In the genomic region with DNA sequence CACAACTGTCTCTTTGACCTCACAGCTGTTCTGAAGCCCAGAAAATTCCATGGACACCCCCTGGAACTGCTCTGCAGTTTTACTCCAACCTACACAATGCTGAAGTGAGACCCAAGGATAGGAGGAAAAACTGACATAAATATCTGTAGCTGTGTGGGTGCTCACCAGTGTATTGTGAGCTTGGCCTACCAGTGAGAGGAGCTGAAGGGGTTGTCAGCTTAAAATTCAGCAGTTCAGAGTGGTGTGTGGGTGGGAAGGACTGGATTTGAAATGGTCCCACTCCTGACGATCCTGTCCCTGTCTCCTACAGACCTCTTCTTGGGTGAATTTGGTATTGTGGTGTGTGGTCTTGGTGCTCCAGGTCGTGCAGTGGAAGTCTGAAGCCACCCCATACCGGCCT, we compare ENCODE assay signal across 14 cellular contexts. TPM values are rescaled to one million over a fixed set of nuclear protein-coding genes. Genes with fewer than 3 reads are reported as not detected.
DNase-seq lines count a peak whose midpoint lies in the region; ATAC-seq, FAIRE-seq and TF ChIP-seq lines count a peak whose summit lies in the region.
"Had no signal": no experiment of that assay in that cellular context is flagged by ENCODE, and none has a peak within 500 bp of the region (broad histone marks: within the 10 kb centered on the region; RNA-seq: fewer than 3 reads in every experiment).

No MANE protein-coding gene starts in this region.

- peak overlapping the region; percentile 60; the same call in 2 of the 3 replicates for H3K4me2 ChIP-seq in A549

- H3K27ac Mint-ChIP-seq in CD8-positive, alpha-beta memory T cell, result peak overlapping the region; percentile 22 to 100 (median 96)
- H3K27ac Mint-ChIP-seq in immature natural killer cell, result peak overlapping the region; percentile 92 to 96 (median 95)

- no peak for DNase-seq in A549 (ENCODE audit: low read depth in 1 of 2, low spot score in 1 of 2)
- DNase-seq in CD8-positive, alpha-beta memory T cell, result no peak
- no peak for DNase-seq in immature natural killer cell
- no peak for DNase-seq in NOMO-1 treated with DMSO at 0.1 percent for 48 hours (lab: John Stamatoyannopoulos, UW; ENCODE audit: unreplicated experiment)
- DNase-seq: esophagus squamous epithelium; NCI-H2171; stimulated activated CD4-positive, alpha-beta T cell treated with anti-CD3 and anti-CD28 coated beads, Interleukin-2, amount 100 ng/mL, for 24 hours; stimulated activated naive CD4-positive, alpha-beta T cell treated with Interleukin-2 at 50 U/mL for 16 hours had no signal

- TF ChIP-seq POLR2A in A549 (IDR thresholded peaks at IDR 0.05; ENCODE audit: low read length) (no peak), gastroesophageal sphincter (IDR thresholded peaks at IDR 0.05) (no peak)

- H3K36me3 ChIP-seq in CD8-positive, alpha-beta memory T cell (ENCODE audit: insufficient read depth, low read length), result peaks cover 27% of the 10 kb centered on the region
- peaks cover 0 to 53% of the 10 kb centered on the region in 2 donors for H3K36me3 ChIP-seq in gastroesophageal sphincter

- H3K4me3 ChIP-seq in A549, result no peak overlapping the region
- H3K4me3 ChIP-seq in CD8-positive, alpha-beta memory T cell (ENCODE audit: low read length), result no peak overlapping the region
- H3K4me3 ChIP-seq in gastroesophageal sphincter, result no peak overlapping the region
- H3K4me3 ChIP-seq: esophagus squamous epithelium, lung had no signal

- TF ChIP-seq RAD21 in A549 (conservative IDR thresholded peaks at IDR 0.05 in 1 of 2, IDR thresholded peaks at IDR 0.05 in 1 of 2), result no peak

- H3K9me3 ChIP-seq in A549 (no peaks in the 10 kb centered on the region), gastroesophageal sphincter (no peaks in the 10 kb centered on the region)
- H3K9me3 ChIP-seq in CD8-positive, alpha-beta memory T cell (ENCODE audit: low read length), result no peaks in the 10 kb centered on the region
- H3K9me3 ChIP-seq: esophagus squamous epithelium had no signal

- CTCF ChIA-PET in A549 (lab: Yijun Ruan, JAX), result interaction anchor here (0.6 to 8.3 kb wide), 9 partner anchors 12 to 561 kb away, joined by 3 to 211 read pairs (median 3); a partner anchor contains a TSS
- CTCF ChIA-PET in CD8-positive, alpha-beta memory T cell (lab: Charles Lee), result interaction anchor here (1.1 to 2.5 kb wide), 4 partner anchors 66 to 92 kb away, joined by 3 to 11 read pairs (median 4); a partner anchor contains a TSS

- no peaks in the 10 kb centered on the region for H3K27me3 Mint-ChIP-seq in CD8-positive, alpha-beta memory T cell
- H3K27me3 Mint-ChIP-seq in immature natural killer cell (ENCODE audit: low read depth in 3 of 3), result peaks cover 0 to 11% (median 4%) of the 10 kb centered on the region in 3 donors

- no peak for FAIRE-seq in A549 (lab: Jason Lieb, UNC)
- FAIRE-seq: RCC 7860 had no signal

- H3K4me1 ChIP-seq in A549 (peaks cover 37% of the 10 kb centered on the region), gastroesophageal sphincter (peaks cover 7 to 66% (median 33%) of the 10 kb centered on the region in 3 donors)
- H3K4me1 ChIP-seq in CD8-positive, alpha-beta memory T cell (ENCODE audit: insufficient read depth, low read length), result peaks cover 36% of the 10 kb centered on the region

- no peaks in the 10 kb centered on the region for H3K9me3 Mint-ChIP-seq in CD8-positive, alpha-beta memory T cell
- H3K9me3 Mint-ChIP-seq in immature natural killer cell, result no peaks in the 10 kb centered on the region

- peaks cover 46 to 66% (median 62%) of the 10 kb centered on the region in 3 donors for H3K4me1 Mint-ChIP-seq in CD8-positive, alpha-beta memory T cell
- H3K4me1 Mint-ChIP-seq in immature natural killer cell, result peaks cover 54 to 64% of the 10 kb centered on the region in 2 donors

- H3K27ac ChIP-seq in A549, result no peak overlapping the region
- H3K27ac ChIP-seq in CD8-positive, alpha-beta memory T cell (ENCODE audit: low read depth, low read length), result no peak overlapping the region
- peak overlapping the region; percentile 96 for H3K27ac ChIP-seq in VCaP
- H3K27ac ChIP-seq in gastroesophageal sphincter, result no peak overlapping the region

- no peak for ATAC-seq in A549
- ATAC-seq in HG03520 (IDR thresholded peaks at IDR 0.05; ENCODE audit: unreplicated experiment), result no peak
- ATAC-seq in GM21576 (IDR thresholded peaks at IDR 0.05; ENCODE audit: unreplicated experiment), result no peak
- no peak for ATAC-seq in gastroesophageal sphincter

- POLR2A ChIA-PET in A549 (lab: Yijun Ruan, JAX), result interaction anchor here (1.4 to 3.7 kb wide), 2 partner anchors 17 to 51 kb away, joined by 4 to 20 read pairs; no protein-coding TSS in a partner anchor
- POLR2A ChIA-PET in CD8-positive, alpha-beta memory T cell (lab: Charles Lee), result interaction anchor here (0.5 to 5.9 kb wide), 7 partner anchors 8 to 124 kb away, joined by 3 to 88 read pairs (median 4); a partner anchor contains a TSS

- TF ChIP-seq EP300 in A549 (IDR thresholded peaks at IDR 0.05), result no peak
- no peak for TF ChIP-seq EP300 in gastroesophageal sphincter (IDR thresholded peaks at IDR 0.05)

- H3K36me3 Mint-ChIP-seq in CD8-positive, alpha-beta memory T cell, result peaks cover 0 to 63% (median 7%) of the 10 kb centered on the region in 3 donors
- peaks cover 4 to 15% (median 5%) of the 10 kb centered on the region in 3 donors for H3K36me3 Mint-ChIP-seq in immature natural killer cell

- WGBS in A549 (ENCODE audit: missing lambda C conversion rate), result 87% methylated on average over 3 of the region's 3 CpGs
- WGBS in gastroesophageal sphincter (ENCODE audit: low coverage in 1 of 2), 2 donors, result 20 to 45% methylated on average over 1 to 2 of the region's 3 CpGs

- TF ChIP-seq CTCF in A549 (IDR thresholded peaks at IDR 0.05), result no peak
- TF ChIP-seq CTCF in VCaP (conservative IDR thresholded peaks at IDR 0.05), result no peak
- TF ChIP-seq CTCF in gastroesophageal sphincter (IDR thresholded peaks at IDR 0.05), result no peak

- no peaks in the 10 kb centered on the region for H3K27me3 ChIP-seq in CD8-positive, alpha-beta memory T cell (ENCODE audit: insufficient read depth, low read length, poor library complexity, severe bottlenecking)
- no peaks in the 10 kb centered on the region for H3K27me3 ChIP-seq in gastroesophageal sphincter
- H3K27me3 ChIP-seq: esophagus squamous epithelium had no signal

- peak overlapping the region; percentile 94 to 97 (median 95) for H3K4me3 Mint-ChIP-seq in CD8-positive, alpha-beta memory T cell
- H3K4me3 Mint-ChIP-seq in immature natural killer cell, result peak overlapping the region; percentile 70 to 96 (median 95)

TF ChIP-seq in A549, 52 proteins besides CTCF, POLR2A, EP300 and RAD21 (continues in another document):
- TF ChIP-seq SREBF2 (IDR thresholded peaks at IDR 0.05) (no peak), JUN (IDR thresholded peaks at IDR 0.05) (no peak)

RNA-seq across cellular contexts. Expression of a gene that starts 2.2 kb away (rescaled TPM):
- 20.6 and 26.5 TPM in 2 replicates for polyA plus RNA-seq in A549 (2011; rRNA removed)
- 26.9 and 43.3 TPM in 2 replicates for polyA plus RNA-seq in A549 (2012; cell fraction: cytosol; rRNA removed)
- 21.7 and 25.3 TPM in 2 replicates for polyA plus RNA-seq in A549 (2012; cell fraction: nucleus; rRNA removed)
- polyA plus RNA-seq in A549 (2017; fragmentation: RNase III; extraction: RNeasy Plus Mini Kit Qiagen cat#74134 plus additional on column Dnase treatment), result 20.1 to 24.3 TPM (median 23.5 TPM) in 3 replicates
- polyA minus RNA-seq in A549 (2011; rRNA and poly(A)+ RNA removed), result 9.0 and 10.3 TPM in 2 replicates
- 10 to 100 TPM; 13.0 to 14.6 TPM for total RNA-seq in CD8-positive, alpha-beta memory T cell
- polyA plus RNA-seq in CD8-positive, alpha-beta memory T cell, result 56.0 TPM
- polyA plus RNA-seq in immature natural killer cell, result 10 to 100 TPM; 47.9 to 69.7 (median 63.2) TPM
- total RNA-seq in gastroesophageal sphincter, result 10 to 100 TPM; 17.0 to 25.8 (median 19.1) TPM

RNA-seq across cellular contexts. Expression of a gene that starts 2.4 kb away (rescaled TPM):
- 64.7 and 105 TPM in 2 replicates for polyA plus RNA-seq in A549 (2011; rRNA removed)
- polyA plus RNA-seq in A549 (2012; cell fraction: cytosol; rRNA removed), result 84.2 and 102 TPM in 2 replicates
- 72.8 and 89.9 TPM in 2 replicates for polyA plus RNA-seq in A549 (2012; cell fraction: nucleus; rRNA removed)
- 57.6 to 64.4 TPM (median 62.8 TPM) in 3 replicates for polyA plus RNA-seq in A549 (2017; fragmentation: RNase III; extraction: RNeasy Plus Mini Kit Qiagen cat#74134 plus additional on column Dnase treatment)
- polyA minus RNA-seq in A549 (2011; rRNA and poly(A)+ RNA removed), result 101 and 134 TPM in 2 replicates
- 10 to 100 TPM; 46.4 to 49.2 TPM for total RNA-seq in CD8-positive, alpha-beta memory T cell
- 135 TPM for polyA plus RNA-seq in CD8-positive, alpha-beta memory T cell
- polyA plus RNA-seq in immature natural killer cell, result 100 to 1,000 TPM; 162 to 290 (median 174) TPM
- total RNA-seq in gastroesophageal sphincter, result 10 to 100 TPM; 25.8 to 50.7 (median 33.9) TPM

RNA-seq across cellular contexts. Expression of a gene that starts 15.7 kb away (rescaled TPM):
- polyA plus RNA-seq in A549 (2011; rRNA removed), result 35.5 and 50.7 TPM in 2 replicates
- polyA plus RNA-seq in A549 (2012; cell fraction: cytosol; rRNA removed), result 58.2 and 63.0 TPM in 2 replicates
- 126 and 131 TPM in 2 replicates for polyA plus RNA-seq in A549 (2012; cell fraction: nucleus; rRNA removed)
- polyA plus RNA-seq in A549 (2017; fragmentation: RNase III; extraction: RNeasy Plus Mini Kit Qiagen cat#74134 plus additional on column Dnase treatment), result 46.6 to 47.7 TPM (median 46.9 TPM) in 3 replicates
- polyA minus RNA-seq in A549 (2011; rRNA and poly(A)+ RNA removed), result 35.9 and 41.6 TPM in 2 replicates
- total RNA-seq in CD8-positive, alpha-beta memory T cell, result 100 to 1,000 TPM; 112 to 126 TPM
- polyA plus RNA-seq in CD8-positive, alpha-beta memory T cell, result 81.2 TPM
- 10 to 100 TPM; 42.9 to 73.3 (median 66.0) TPM for polyA plus RNA-seq in immature natural killer cell
- 10 to 100 TPM; 33.2 to 72.3 (median 57.2) TPM for total RNA-seq in gastroesophageal sphincter

RNA-seq across cellular contexts. Expression of a gene that starts 18.4 kb away (rescaled TPM):
- polyA plus RNA-seq in A549 (2011; rRNA removed) (14.0 and 17.5 TPM in 2 replicates), A549 (2017; fragmentation: RNase III; extraction: RNeasy Plus Mini Kit Qiagen cat#74134 plus additional on column Dnase treatment) (20.8 to 23.5 TPM (median 22.7 TPM) in 3 replicates), immature natural killer cell (1 to 10 TPM; 3.8 to 9.6 (median 7.3) TPM)
- polyA plus RNA-seq in A549 (2012; cell fraction: cytosol; rRNA removed), result 21.2 and 24.5 TPM in 2 replicates
- polyA plus RNA-seq in A549 (2012; cell fraction: nucleus; rRNA removed), result 87.4 and 96.2 TPM in 2 replicates
- polyA minus RNA-seq in A549 (2011; rRNA and poly(A)+ RNA removed), result 21.0 and 26.0 TPM in 2 replicates
- total RNA-seq in CD8-positive, alpha-beta memory T cell, result 10 to 100 TPM; 21.8 to 24.1 TPM
- polyA plus RNA-seq in CD8-positive, alpha-beta memory T cell, result 9.6 TPM
- total RNA-seq in gastroesophageal sphincter, result 10 to 100 TPM in 3 of 4 donors, 1 to 10 TPM in 1; 5.5 to 23.4 (median 14.5) TPM

RNA-seq across cellular contexts. Expression of a gene that starts 28.2 kb away (rescaled TPM):
- polyA plus RNA-seq in A549 (2011; rRNA removed), result 308 and 324 TPM in 2 replicates
- polyA plus RNA-seq in A549 (2012; cell fraction: cytosol; rRNA removed), result 253 and 265 TPM in 2 replicates
- polyA plus RNA-seq in A549 (2012; cell fraction: nucleus; rRNA removed), result 117 and 169 TPM in 2 replicates
- polyA plus RNA-seq in A549 (2017; fragmentation: RNase III; extraction: RNeasy Plus Mini Kit Qiagen cat#74134 plus additional on column Dnase treatment), result 186 to 199 TPM (median 188 TPM) in 3 replicates
- 217 and 261 TPM in 2 replicates for polyA minus RNA-seq in A549 (2011; rRNA and poly(A)+ RNA removed)
- total RNA-seq in CD8-positive, alpha-beta memory T cell, result 100 to 1,000 TPM; 151 to 160 TPM
- polyA plus RNA-seq in CD8-positive, alpha-beta memory T cell, result 272 TPM
- 100 to 1,000 TPM; 397 to 564 (median 472) TPM for polyA plus RNA-seq in immature natural killer cell
- 10 to 100 TPM; 34.4 to 49.5 (median 39.5) TPM for total RNA-seq in gastroesophageal sphincter
